ENCODE assay signal across 8 cellular contexts in the genomic region with DNA sequence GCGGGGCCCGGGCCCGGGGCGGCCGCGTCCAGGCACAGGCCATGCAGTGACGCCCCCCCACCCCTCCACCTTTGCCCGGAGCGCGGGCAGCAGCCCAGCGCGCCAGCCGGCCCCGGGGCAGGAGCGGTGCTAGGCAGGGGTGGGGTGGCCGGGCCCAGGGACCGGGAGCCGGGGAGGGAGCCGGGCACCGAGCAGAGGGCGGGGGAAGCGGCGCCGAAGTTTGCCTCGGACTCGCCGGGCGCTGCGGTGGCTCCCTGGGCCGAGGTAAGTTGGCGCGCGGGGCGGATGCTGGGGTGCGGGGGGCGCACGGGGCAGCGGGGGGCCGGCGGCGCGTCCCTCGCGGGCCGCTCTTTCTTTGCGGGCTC. TPM values are rescaled to one million over a fixed set of nuclear protein-coding genes. Genes with fewer than 3 reads are reported as not detected.
DNase-seq lines count a peak whose midpoint lies in the region; ATAC-seq and TF ChIP-seq lines count a peak whose summit lies in the region.

No MANE protein-coding gene starts in this region.

- CTCF ChIA-PET in A673 (lab: Charles Lee) = no interaction called here

- DNase-seq in A673 (ENCODE audit: low spot score) = no peak
- no peak for DNase-seq in epithelial cell of proximal tubule (ENCODE audit: low read depth)
- no peak for DNase-seq in mucosa of gallbladder (ENCODE audit: low spot score)
- DNase-seq in activated naive CD4-positive, alpha-beta T cell treated with Interleukin-2 at 50 U/mL for 16 hours = no peak
- DNase-seq in NCI-H2171 (lab: John Stamatoyannopoulos, UW) = no peak

- BruUV-seq in A673 (replicated peaks; lab: Mats Ljungman, UMichigan) = no TSS peak

- H3K4me3 ChIP-seq in A673 (ENCODE audit: low read depth, low read length, poor library complexity, severe bottlenecking) (peak overlapping the region; percentile 85), HUES6 (ENCODE audit: low read depth, low read length) (peak overlapping the region; percentile 75), epithelial cell of proximal tubule (ENCODE audit: low read depth, low read length) (peak overlapping the region; percentile 64), neuron (ENCODE audit: low read length) (peak overlapping the region; percentile 99)

- H3K36me3 ChIP-seq in A673 (ENCODE audit: insufficient read depth, low read length, poor library complexity, severe bottlenecking) (no peaks in the 10 kb centered on the region), HUES6 (ENCODE audit: control insufficient read depth, insufficient read depth, low read length) (peaks cover 8% of the 10 kb centered on the region; the same call in 1 of the 2 replicates), neuron (ENCODE audit: insufficient read depth, low read length) (peaks cover 4% of the 10 kb centered on the region)

- POLR2A ChIA-PET in A673 (lab: Charles Lee; ENCODE audit: low non-redundant PET) = no interaction called here

- no peaks in the 10 kb centered on the region for H3K27me3 ChIP-seq in A673 (replicated peaks; ENCODE audit: insufficient read depth, low read depth, low read length, poor library complexity)
- peaks cover 14% of the 10 kb centered on the region; the same call in 1 of the 2 replicates for H3K27me3 ChIP-seq in HUES6 (ENCODE audit: control insufficient read depth, insufficient read depth, low read length)
- H3K27me3 ChIP-seq in neuron (ENCODE audit: insufficient read depth, low read length) = no peaks in the 10 kb centered on the region

- ATAC-seq in GM19324 (IDR thresholded peaks at IDR 0.05; ENCODE audit: low FRiP score, unreplicated experiment) = peak; percentile 40

- H3K27ac ChIP-seq in A673 (ENCODE audit: low read depth, low read length, poor library complexity, severe bottlenecking) (peak overlapping the region; percentile 90), HUES6 (ENCODE audit: low read depth, low read length) (peak overlapping the region; percentile 68; the same call in 1 of the 2 replicates)

- H3K9me3 ChIP-seq in A673 (ENCODE audit: low read depth, low read length, poor library complexity, severe bottlenecking) (no peaks in the 10 kb centered on the region), HUES6 (ENCODE audit: control insufficient read depth, insufficient read depth, low read depth, low read length) (no peaks in the 10 kb centered on the region), neuron (ENCODE audit: low read length) (no peaks in the 10 kb centered on the region)

- peak overlapping the region; percentile 70 for H3K9ac ChIP-seq in HUES6 (ENCODE audit: low read length)

- TF ChIP-seq CTCF in A673 (conservative IDR thresholded peaks at IDR 0.05; ENCODE audit: low read depth, low read length) = no peak
- TF ChIP-seq CTCF in epithelial cell of proximal tubule (conservative IDR thresholded peaks at IDR 0.05; ENCODE audit: low read depth, low read length) = no peak

- H2AFZ ChIP-seq in neuron (ENCODE audit: low read depth, low read length) = no peak overlapping the region

- intact Hi-C loops in A673 (cut with micrococcal nuclease; ENCODE audit: unreplicated experiment) = loop anchor here (5.0 to 10.0 kb wide), 4 partner anchors 77 to 260 kb away; no protein-coding TSS in a partner anchor

- H3K4me1 ChIP-seq in A673 (ENCODE audit: insufficient read depth, low read length, poor library complexity, severe bottlenecking) = peaks cover 28% of the 10 kb centered on the region
- H3K4me1 ChIP-seq in HUES6 (ENCODE audit: control insufficient read depth, insufficient read depth, low read length) = peaks cover 39% of the 10 kb centered on the region
- peaks cover 30% of the 10 kb centered on the region for H3K4me1 ChIP-seq in neuron (ENCODE audit: insufficient read depth, low read length)

RNA-seq across cellular contexts. Expression of a gene that starts 0.3 kb away (rescaled TPM):
- total RNA-seq in A673 (2021) (74.6 and 81.8 TPM in 2 replicates), epithelial cell of proximal tubule (61.9 and 70.2 TPM in 2 replicates), mucosa of gallbladder (88.8 TPM)
